In genomic region chr7:131105803-131106680, GRCh38 we compare ENCODE assay signal across 8 cellular contexts.
A peak's percentile ranks its signal among the peaks of the same experiment; 100 is the strongest.
DNase-seq lines count a peak whose midpoint lies in the region; ATAC-seq and TF ChIP-seq lines count a peak whose summit lies in the region.

No MANE protein-coding gene starts in this region.

- TF ChIP-seq CTCF in right lobe of liver (IDR thresholded peaks at IDR 0.05), result no peak

- intact Hi-C loops in right lobe of liver (cut with DNase I), result no loop called here

- H3K4me3 Mint-ChIP-seq in activated CD4-positive, alpha-beta T cell treated with anti-CD3 and anti-CD28 coated beads, Interleukin-2, amount 10 ng/mL, durations not matched to agents 7 days and 5 days, result peak overlapping the region; percentile 99

- TF ChIP-seq POLR2A in right lobe of liver (IDR thresholded peaks at IDR 0.05), result peak; percentile 89

- peaks cover 0 to 37% (median 6%) of the 10 kb centered on the region in 4 donors for H3K4me1 ChIP-seq in right lobe of liver

- no peaks in the 10 kb centered on the region for H3K36me3 ChIP-seq in right lobe of liver

- under 1% methylated on average over 18 of the region's 108 CpGs for WGBS in right lobe of liver (ENCODE audit: insufficient coverage, low coverage, low lambda C conversion rate, missing lambda C conversion rate)

- H3K4me1 Mint-ChIP-seq in activated CD4-positive, alpha-beta T cell treated with anti-CD3 and anti-CD28 coated beads, Interleukin-2, amount 10 ng/mL, durations not matched to agents 7 days and 5 days, result peaks cover 63% of the 10 kb centered on the region

- H3K27ac Mint-ChIP-seq in activated CD4-positive, alpha-beta T cell treated with anti-CD3 and anti-CD28 coated beads, Interleukin-2, amount 10 ng/mL, durations not matched to agents 7 days and 5 days, result peak overlapping the region; percentile 100

- ATAC-seq in HG02852 (IDR thresholded peaks at IDR 0.05; ENCODE audit: unreplicated experiment), result peak; percentile 32
- ATAC-seq in right lobe of liver, result peak; percentile 56 to 75 (median 65)

- no peaks in the 10 kb centered on the region for H3K9me3 ChIP-seq in right lobe of liver

- POLR2A ChIA-PET in activated CD4-positive, alpha-beta T cell treated with anti-CD3 and anti-CD28 coated beads, Interleukin-2, amount 10 ng/mL, durations not matched to agents 7 days and 5 days (lab: Charles Lee), result no interaction called here

- peak overlapping the region; percentile 99 to 100 (median 99) for H3K27ac ChIP-seq in right lobe of liver

- no peaks in the 10 kb centered on the region for H3K9me3 Mint-ChIP-seq in activated CD4-positive, alpha-beta T cell treated with anti-CD3 and anti-CD28 coated beads, Interleukin-2, amount 10 ng/mL, durations not matched to agents 7 days and 5 days

- peak overlapping the region; percentile 63 to 95 (median 88) for H3K4me3 ChIP-seq in right lobe of liver

- peak; percentile 42 to 73 for DNase-seq in NCI-H2081 (lab: John Stamatoyannopoulos, UW)
- no peak for DNase-seq in NCI-H2081 treated with DMSO at 0.1 percent for 48 hours (lab: John Stamatoyannopoulos, UW)
- peak; percentile 69 for DNase-seq in NCI-H2196 (lab: John Stamatoyannopoulos, UW; ENCODE audit: unreplicated experiment)
- peak; percentile 78 for DNase-seq in activated CD4-positive, alpha-beta T cell treated with anti-CD3 and anti-CD28 coated beads, Interleukin-2, amount 10 ng/mL, durations not matched to agents 7 days and 5 days
- peak; percentile 24 for DNase-seq in dedifferentiated amniotic fluid mesenchymal stem cell (ENCODE audit: extremely low spot score)
- DNase-seq in right lobe of liver, result peak; percentile 92 to 93 (median 92)
- DNase-seq in stimulated activated CD4-positive, alpha-beta T cell treated with anti-CD3 and anti-CD28 coated beads, Interleukin-4, amount 100 ng/mL, for 4 hours, result peak; percentile 78 to 89

- H3K36me3 Mint-ChIP-seq in activated CD4-positive, alpha-beta T cell treated with anti-CD3 and anti-CD28 coated beads, Interleukin-2, amount 10 ng/mL, durations not matched to agents 7 days and 5 days (ENCODE audit: low read depth), result peaks cover 28% of the 10 kb centered on the region

- H3K27me3 Mint-ChIP-seq in activated CD4-positive, alpha-beta T cell treated with anti-CD3 and anti-CD28 coated beads, Interleukin-2, amount 10 ng/mL, durations not matched to agents 7 days and 5 days, result peaks cover 5% of the 10 kb centered on the region

- H3K27me3 ChIP-seq in right lobe of liver, result no peaks in the 10 kb centered on the region

- CTCF ChIA-PET in activated CD4-positive, alpha-beta T cell treated with anti-CD3 and anti-CD28 coated beads, Interleukin-2, amount 10 ng/mL, durations not matched to agents 7 days and 5 days (lab: Charles Lee), result interaction anchor here (0.7 to 2.2 kb wide), 7 partner anchors 16 to 209 kb away, joined by 3 to 6 read pairs (median 3); no protein-coding TSS in a partner anchor
